ENCODE assay signal across 32 cellular contexts in genomic region chr10:66552331-66552730, GRCh38.
"Had no signal": no experiment of that assay in that cellular context is flagged by ENCODE, and none has a peak within 500 bp of the region (broad histone marks: within the 10 kb centered on the region; RNA-seq: fewer than 3 reads in every experiment).

No MANE protein-coding gene starts in this region.

- H3K4me3 ChIP-seq: adrenal gland, body of pancreas, breast epithelium had no signal

- H3K4me1 ChIP-seq: adrenal gland, breast epithelium had no signal

- DNase-seq: activated B cell treated with CpG ODN at 0.5 μM for 24 hours; activated CD4-positive, alpha-beta memory T cell treated with anti-CD3 and anti-CD28 coated beads for 36 hours; activated CD4-positive, alpha-beta T cell treated with anti-CD3 and anti-CD28 coated beads for 4 hours; activated CD4-positive, alpha-beta T cell treated with anti-CD3 and anti-CD28 coated beads, Interleukin-2, amount 10 ng/mL, durations not matched to agents 24 days and 14 days; activated CD4-positive, alpha-beta T cell treated with anti-CD3 and anti-CD28 coated beads, Interleukin-2, amount 50 U/mL, for 1 hour; activated CD4-positive, alpha-beta T cell treated with anti-CD3 and anti-CD28 coated beads, Interleukin-2, amount 50 U/mL, for 4 hours; activated CD4-positive, CD25-positive, alpha-beta regulatory T cell treated with anti-CD3 and anti-CD28 coated beads, Interleukin-2, amount 50 U/mL, for 72 hours; activated CD8-positive, alpha-beta memory T cell treated with anti-CD3 and anti-CD28 coated beads, Interleukin-2, amount 50 U/mL, for 4 hours; activated CD8-positive, alpha-beta T cell treated with anti-CD3 and anti-CD28 coated beads for 36 hours; activated effector memory CD4-positive, alpha-beta T cell treated with anti-CD3 and anti-CD28 coated beads, Interleukin-2, amount 50 U/mL, for 16 hours; activated gamma-delta T cell treated with Interleukin-2 at 50 U/mL for 16 hours; activated naive CD4-positive, alpha-beta T cell; activated naive CD4-positive, alpha-beta T cell treated with anti-CD3 and anti-CD28 coated beads for 36 hours; activated naive CD4-positive, alpha-beta T cell treated with anti-CD3 and anti-CD28 coated beads, Interleukin-2, amount 50 U/mL, for 16 hours; activated naive CD8-positive, alpha-beta T cell treated with anti-CD3 and anti-CD28 coated beads for 36 hours; activated T-cell treated with anti-CD3 and anti-CD28 coated beads for 4 hours; activated T-cell treated with anti-CD3 and anti-CD28 coated beads, Interleukin-2, amount 50 U/mL, for 1 hour; activated T-cell treated with anti-CD3 and anti-CD28 coated beads, Interleukin-2, amount 50 U/mL, for 4 hours; activated T-cell treated with anti-CD3 and anti-CD28 coated beads, Interleukin-2, amount 50 U/mL, for 72 hours; adrenal gland; amniotic stem cell; aorta; body of pancreas; brain microvascular endothelial cell; central memory CD4-positive, alpha-beta T cell; cerebellar nuclear complex; T-helper 2 cell; T-helper 9 cell had no signal

- H3K27ac ChIP-seq: adrenal gland, body of pancreas, brain microvascular endothelial cell, breast epithelium, VCaP had no signal

- H3K27me3 ChIP-seq: adrenal gland, body of pancreas, brain microvascular endothelial cell, breast epithelium had no signal

- H3K36me3 ChIP-seq: adrenal gland, brain microvascular endothelial cell, breast epithelium had no signal

- H3K9me3 ChIP-seq: adrenal gland, body of pancreas, breast epithelium had no signal

- ATAC-seq: activated CD8-positive, alpha-beta T cell treated with anti-CD3 and anti-CD28 coated beads for 36 hours; activated naive CD4-positive, alpha-beta T cell treated with anti-CD3 and anti-CD28 coated beads, Interleukin-2, amount 50 U/mL, for 72 hours; activated T-cell treated with anti-CD3 and anti-CD28 coated beads, Interleukin-2, amount 50 U/mL, for 4 hours; activated T-cell treated with anti-CD3 and anti-CD28 coated beads, Interleukin-2, amount 50 U/mL, for 72 hours; activated T-helper 17 cell treated with anti-CD3 and anti-CD28 coated beads, Interleukin-2, amount 50 U/mL, for 72 hours; body of pancreas had no signal
